10 cellular contexts compared by ENCODE assay signal in the genomic region with DNA sequence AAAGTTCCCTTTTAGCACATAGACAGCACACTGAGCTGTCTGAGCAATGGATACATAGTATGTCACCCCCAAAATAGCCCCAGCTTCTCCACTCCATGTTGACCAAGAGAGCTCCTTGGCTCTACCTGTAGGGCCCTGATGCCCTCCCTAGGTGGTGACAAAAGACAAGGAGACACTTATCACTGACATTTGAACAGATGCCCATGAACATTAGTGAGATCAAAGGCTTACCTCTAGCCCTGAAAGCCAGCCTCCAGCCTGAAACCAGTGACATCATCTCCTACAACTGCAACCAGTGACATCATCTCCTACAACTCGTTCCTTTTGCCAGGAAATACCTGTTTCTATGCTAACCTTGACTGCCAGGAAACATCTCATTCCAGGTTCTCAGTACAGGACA.
A peak's percentile ranks its signal among the peaks of the same experiment; 100 is the strongest.
DNase-seq lines count a peak whose midpoint lies in the region; ATAC-seq, FAIRE-seq and TF ChIP-seq lines count a peak whose summit lies in the region.
"Had no signal": no experiment of that assay in that cellular context is flagged by ENCODE, and none has a peak within 500 bp of the region (broad histone marks: within the 10 kb centered on the region; RNA-seq: fewer than 3 reads in every experiment).

No MANE protein-coding gene starts in this region.

- H3K27me3 ChIP-seq in pancreas = no peaks in the 10 kb centered on the region

- H3K9me3 ChIP-seq in pancreas = no peaks in the 10 kb centered on the region

- no peak for FAIRE-seq in pancreas (lab: Jason Lieb, UNC)

- no peaks in the 10 kb centered on the region for H3K36me3 ChIP-seq in pancreas

- no peak for DNase-seq in activated CD4-positive, CD25-positive, alpha-beta regulatory T cell (lab: John Stamatoyannopoulos, UW)
- DNase-seq in HT1080 (ENCODE audit: low read depth) (peak; percentile 7), SW480 (ENCODE audit: low spot score) (peak; percentile 90), pancreas (no peak), NCI-H1092 treated with DMSO at 0.1 percent for 48 hours (lab: John Stamatoyannopoulos, UW) (no peak), KG1 (lab: John Stamatoyannopoulos, UW) (no peak)
- DNase-seq: MV-4-11 had no signal

- intact Hi-C loops in pancreas (cut with DNase I) = no loop called here

- no peak overlapping the region for H3K27ac ChIP-seq in pancreas

- peak; percentile 46 to 48 for ATAC-seq in activated CD4-positive, CD25-positive, alpha-beta regulatory T cell treated with anti-CD3 and anti-CD28 coated beads, Interleukin-2, amount 50 U/mL, for 24 hours
- ATAC-seq in pancreas (peak in 3 of 4 donors; percentile 43 to 62 (median 60)), HG02884 (IDR thresholded peaks at IDR 0.05; ENCODE audit: unreplicated experiment) (no peak)
- ATAC-seq: stimulated activated memory B cell treated with anti-CD40 and anti-IgM and Interleukin-4, amounts not matched to agents 10 μg/mL and 1 μg/mL and 100 μg/mL, for 72 hours had no signal

- H3K4me3 ChIP-seq in pancreas = no peak overlapping the region

- no peak for TF ChIP-seq CTCF in pancreas (IDR thresholded peaks at IDR 0.05)

- no peaks in the 10 kb centered on the region for H3K4me1 ChIP-seq in pancreas

- WGBS in pancreas, 2 donors = 23 to 24% methylated on average over 1 of the region's 1 CpG

Comparison
In these comparisons a context has a peak if more than half of its experiments do, and no peak if none do; other contexts are left out.
1. DNase-seq: peak in HT1080 (single experiment) and SW480 (single experiment); none in activated CD4-positive, CD25-positive, alpha-beta regulatory T cell (0 of 4), pancreas (0 of 6), NCI-H1092 treated with DMSO at 0.1 percent for 48 hours (single experiment) and KG1 (single experiment).